ENCODE assay signal across 17 cellular contexts in the genomic region with DNA sequence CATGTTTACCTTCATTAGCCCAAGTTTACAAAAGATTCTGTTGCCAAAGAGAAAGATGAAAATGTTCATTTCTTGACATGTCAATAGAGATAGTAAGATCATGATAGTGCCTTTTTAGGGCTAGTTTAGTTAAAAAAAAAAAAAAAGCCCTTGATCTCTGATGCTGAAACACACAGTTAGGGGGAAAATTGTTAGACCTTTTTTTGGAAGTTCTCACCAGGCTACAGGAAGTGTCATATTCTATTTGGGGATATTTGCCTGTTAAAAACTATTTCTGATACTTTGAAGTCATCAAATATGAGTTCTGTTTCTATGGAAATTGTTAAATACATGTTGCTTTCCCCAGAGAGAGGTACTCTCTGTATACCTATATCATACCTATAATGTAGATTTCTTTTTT. TPM values are rescaled to one million over a fixed set of nuclear protein-coding genes. Genes with fewer than 3 reads are reported as not detected.
"Had no signal": no experiment of that assay in that cellular context is flagged by ENCODE, and none has a peak within 500 bp of the region (broad histone marks: within the 10 kb centered on the region; RNA-seq: fewer than 3 reads in every experiment).

No MANE protein-coding gene starts in this region.

- H3K4me3 Mint-ChIP-seq: activated naive CD4-positive, alpha-beta T cell treated with anti-CD3 and anti-CD28 coated beads, Interleukin-2, amount 10 ng/mL, durations not matched to agents 7 days and 5 days; naive thymus-derived CD8-positive, alpha-beta T cell had no signal

- H3K9me3 Mint-ChIP-seq: activated naive CD4-positive, alpha-beta T cell treated with anti-CD3 and anti-CD28 coated beads, Interleukin-2, amount 10 ng/mL, durations not matched to agents 7 days and 5 days; naive thymus-derived CD8-positive, alpha-beta T cell had no signal

- H3K4me1 ChIP-seq: left ventricle myocardium inferior, parathyroid adenoma, tibial artery, vagina had no signal

- ATAC-seq: naive thymus-derived CD8-positive, alpha-beta T cell had no signal

- H3K79me2 ChIP-seq: parathyroid adenoma had no signal

- H2AFZ ChIP-seq: parathyroid adenoma had no signal

- H3K27me3 Mint-ChIP-seq: activated naive CD4-positive, alpha-beta T cell treated with anti-CD3 and anti-CD28 coated beads, Interleukin-2, amount 10 ng/mL, durations not matched to agents 7 days and 5 days; naive thymus-derived CD8-positive, alpha-beta T cell had no signal

- H3K36me3 ChIP-seq: left ventricle myocardium inferior, vagina had no signal

- H3K27ac ChIP-seq: left ventricle myocardium inferior, parathyroid adenoma, tibial artery, vagina had no signal

- H3K27me3 ChIP-seq: tibial artery, vagina had no signal

- H3K9me3 ChIP-seq: left ventricle myocardium inferior, tibial artery, vagina had no signal

- H3K4me3 ChIP-seq: left ventricle myocardium inferior, tibial artery, vagina had no signal

- H3K9ac ChIP-seq: parathyroid adenoma had no signal

- H3K27ac Mint-ChIP-seq: activated naive CD4-positive, alpha-beta T cell treated with anti-CD3 and anti-CD28 coated beads, Interleukin-2, amount 10 ng/mL, durations not matched to agents 7 days and 5 days; activated T-helper 2 cell treated with anti-CD3 and anti-CD28 coated beads, Interferon-gamma antibody, Interleukin-2, Interleukin-4, amounts not matched to agents 10 μg/mL and 5 μg/mL and 100 μg/mL, durations not matched to agents 14 hours and 24 hours and 36 hours had no signal

- FAIRE-seq: colon, endometrium, keratinocyte had no signal

- DNase-seq: activated CD4-positive, CD25-positive, alpha-beta regulatory T cell treated with anti-CD3 and anti-CD28 coated beads, Interleukin-2, amount 50 U/mL, for 72 hours; activated naive CD4-positive, alpha-beta T cell treated with anti-CD3 and anti-CD28 coated beads, Interleukin-2, amount 10 ng/mL, durations not matched to agents 7 days and 5 days; amniotic stem cell; hippocampal formation; left ventricle myocardium inferior; naive thymus-derived CD8-positive, alpha-beta T cell; retina; stimulated activated CD4-positive, alpha-beta T cell treated with anti-CD3 and anti-CD28 coated beads, Interleukin-2, amount 100 ng/mL, for 48 hours; stimulated activated naive CD4-positive, alpha-beta T cell; T-helper 9 cell; tibial artery had no signal

RNA-seq across cellular contexts. Expression of a gene that starts 21.6 kb away (rescaled TPM):
- polyA plus RNA-seq: keratinocyte had no signal
